In genomic region chr13:29963086-29963485, GRCh38 we compare ENCODE assay signal across 1 cellular context.
TF ChIP-seq lines count a peak whose summit lies in the region.

No MANE protein-coding gene starts in this region.

TF ChIP-seq in H1, 55 proteins besides CTCF, POLR2A, EP300 and RAD21 (continued from another document):
- no peak for TF ChIP-seq USF2 (IDR thresholded peaks at IDR 0.05; ENCODE audit: low read length)
- no peak for TF ChIP-seq ZNF274 (IDR thresholded peaks at IDR 0.05; ENCODE audit: borderline replicate concordance, extremely low read depth, low read length)
- no peak for TF ChIP-seq TEAD4 (IDR thresholded peaks at IDR 0.05; ENCODE audit: low read depth, low read length)
- no peak for TF ChIP-seq EGR1 (IDR thresholded peaks at IDR 0.05; ENCODE audit: borderline replicate concordance, low read depth, low read length)
- no peak for TF ChIP-seq BCL11A (IDR thresholded peaks at IDR 0.05; ENCODE audit: low read depth in 2 of 2, low read length in 2 of 2)
